Comparison of ENCODE assay signal across 14 cellular contexts in genomic region chr17:29714146-29714545, GRCh38.
A peak's percentile ranks its signal among the peaks of the same experiment; 100 is the strongest.
DNase-seq lines count a peak whose midpoint lies in the region; ATAC-seq, FAIRE-seq and TF ChIP-seq lines count a peak whose summit lies in the region.
"Had no signal": no experiment of that assay in that cellular context is flagged by ENCODE, and none has a peak within 500 bp of the region (broad histone marks: within the 10 kb centered on the region; RNA-seq: fewer than 3 reads in every experiment).

No MANE protein-coding gene starts in this region.

- no peaks in the 10 kb centered on the region for H4K20me1 ChIP-seq in BLaER1 treated with 17β-estradiol and CSF1 and Interleukin-3, amounts not matched to agents 10 nM and 100 nM

- H3K36me3 Mint-ChIP-seq in memory B cell: peaks cover 27% of the 10 kb centered on the region

- TF ChIP-seq POLR2A in GM12892 (IDR thresholded peaks at IDR 0.05; ENCODE audit: low read depth, low read length): no peak

- H3K9me3 ChIP-seq in BLaER1 treated with 17β-estradiol and CSF1 and Interleukin-3, amounts not matched to agents 10 nM and 100 nM (replicated peaks in 1 of 11): peaks cover 0 to 4% (median 0%) of the 10 kb centered on the region in 11 experiments; a peak in 2 of 22 replicates
- no peaks in the 10 kb centered on the region for H3K9me3 ChIP-seq in RWPE2 (ENCODE audit: severe bottlenecking)
- H3K9me3 ChIP-seq: HAP-1, Peyer's patch had no signal

- no peaks in the 10 kb centered on the region for H3K27me3 Mint-ChIP-seq in memory B cell

- peak; percentile 57 for FAIRE-seq in GM12892 (lab: Jason Lieb, UNC)

- H3K4me3 Mint-ChIP-seq in memory B cell: peak overlapping the region; percentile 35

- no peak for ATAC-seq in RWPE2 (ENCODE audit: low read depth)
- peak; percentile 52 for ATAC-seq in memory B cell (ENCODE audit: low read depth)
- ATAC-seq in GM18909 (IDR thresholded peaks at IDR 0.05; ENCODE audit: poor library complexity, unreplicated experiment): no peak
- ATAC-seq: left colon had no signal

- peak overlapping the region; percentile 47 to 100 (median 99); a peak in 19 of 22 replicates for H3K27ac ChIP-seq in BLaER1 treated with 17β-estradiol and CSF1 and Interleukin-3, amounts not matched to agents 10 nM and 100 nM
- H3K27ac ChIP-seq in RWPE2 (ENCODE audit: poor library complexity, severe bottlenecking): peak overlapping the region; percentile 96
- H3K27ac ChIP-seq: brain microvascular endothelial cell had no signal

- H3K27ac Mint-ChIP-seq in memory B cell: peak overlapping the region; percentile 69

- no peak for TF ChIP-seq CTCF in RWPE2 (IDR thresholded peaks at IDR 0.05; ENCODE audit: poor library complexity, severe bottlenecking)

- peaks cover 29 to 94% (median 53%) of the 10 kb centered on the region in 11 experiments; a peak in 19 of 22 replicates for H3K36me3 ChIP-seq in BLaER1 treated with 17β-estradiol and CSF1 and Interleukin-3, amounts not matched to agents 10 nM and 100 nM
- no peaks in the 10 kb centered on the region for H3K36me3 ChIP-seq in RWPE2 (ENCODE audit: low read depth)
- H3K36me3 ChIP-seq: brain microvascular endothelial cell, HAP-1, Peyer's patch had no signal

- peak overlapping the region in 8 of 11 experiments; percentile 1 to 88 (median 36); a peak in 11 of 22 replicates for H3K4me2 ChIP-seq in BLaER1 treated with 17β-estradiol and CSF1 and Interleukin-3, amounts not matched to agents 10 nM and 100 nM

- no peak overlapping the region for H3K4me3 ChIP-seq in BLaER1 treated with 17β-estradiol and CSF1 and Interleukin-3, amounts not matched to agents 10 nM and 100 nM
- H3K4me3 ChIP-seq in RWPE2 (ENCODE audit: severe bottlenecking): no peak overlapping the region
- H3K4me3 ChIP-seq: HAP-1, Peyer's patch had no signal

- peaks cover 19 to 100% (median 94%) of the 10 kb centered on the region in 10 experiments for H3K4me1 ChIP-seq in BLaER1 treated with 17β-estradiol and CSF1 and Interleukin-3, amounts not matched to agents 10 nM and 100 nM
- H3K4me1 ChIP-seq in RWPE2 (ENCODE audit: insufficient read depth, poor library complexity, severe bottlenecking): peaks cover 23% of the 10 kb centered on the region

- no peaks in the 10 kb centered on the region for H3K27me3 ChIP-seq in BLaER1 treated with 17β-estradiol and CSF1 and Interleukin-3, amounts not matched to agents 10 nM and 100 nM
- no peaks in the 10 kb centered on the region for H3K27me3 ChIP-seq in RWPE2 (ENCODE audit: insufficient read depth, poor library complexity, severe bottlenecking)
- H3K27me3 ChIP-seq: brain microvascular endothelial cell, Peyer's patch had no signal

- H3K9me3 Mint-ChIP-seq in memory B cell: no peaks in the 10 kb centered on the region

- DNase-seq in GM12892 (ENCODE audit: insufficient read length) (no peak), RWPE2 (ENCODE audit: low spot score) (no peak), memory B cell (ENCODE audit: low spot score in 2 of 2) (no peak), iPS-NIHi11 (ENCODE audit: low spot score) (no peak), NCI-H2227 treated with DMSO at 0.1 percent for 48 hours (lab: John Stamatoyannopoulos, UW) (no peak), NOMO-1 treated with dmso at 0.1 percent for 144 hours (lab: John Stamatoyannopoulos, UW; ENCODE audit: unreplicated experiment) (no peak)
- DNase-seq: brain microvascular endothelial cell, hippocampal formation, left colon, NCI-H2081 treated with DMSO at 0.1 percent for 48 hours, Peyer's patch had no signal

- peak overlapping the region in 1 of 11 experiments; percentile 10; a peak in 3 of 22 replicates for H3K9ac ChIP-seq in BLaER1 treated with 17β-estradiol and CSF1 and Interleukin-3, amounts not matched to agents 10 nM and 100 nM

- peaks cover 69% of the 10 kb centered on the region for H3K4me1 Mint-ChIP-seq in memory B cell
